8 cellular contexts compared by ENCODE assay signal in genomic region chr2:216083464-216084279, GRCh38. TPM values are rescaled to one million over a fixed set of nuclear protein-coding genes. Genes with fewer than 3 reads are reported as not detected.
DNase-seq lines count a peak whose midpoint lies in the region; ATAC-seq and TF ChIP-seq lines count a peak whose summit lies in the region.

No MANE protein-coding gene starts in this region.

- no peaks in the 10 kb centered on the region for H3K9me3 ChIP-seq in BE2C
- no peaks in the 10 kb centered on the region for H3K9me3 ChIP-seq in HEK293 (ENCODE audit: control insufficient read depth, insufficient read depth, low read depth, low read length)
- no peaks in the 10 kb centered on the region for H3K9me3 ChIP-seq in ovary
- H3K9me3 ChIP-seq in suprapubic skin, result no peaks in the 10 kb centered on the region
- H3K9me3 ChIP-seq in MM.1S (replicated peaks; ENCODE audit: insufficient read depth, low read length), result no peaks in the 10 kb centered on the region

- H3F3A ChIP-seq in MM.1S (ENCODE audit: insufficient read depth, low read length), result peaks cover 11% of the 10 kb centered on the region

- no peaks in the 10 kb centered on the region for H4K20me1 ChIP-seq in MM.1S (ENCODE audit: insufficient read depth, low read length)

- H3K27me3 ChIP-seq in BE2C (no peaks in the 10 kb centered on the region), ovary (no peaks in the 10 kb centered on the region), suprapubic skin (no peaks in the 10 kb centered on the region), MM.1S (replicated peaks; ENCODE audit: insufficient read depth, low read length) (no peaks in the 10 kb centered on the region)

- H3K27ac ChIP-seq in HEK293 (ENCODE audit: extremely low read depth, low read depth, low read length) (no peak overlapping the region), ovary (no peak overlapping the region), suprapubic skin (no peak overlapping the region), MM.1S (ENCODE audit: low read length) (no peak overlapping the region)

- peaks cover 13% of the 10 kb centered on the region for H3K36me3 Mint-ChIP-seq in activated CD4-positive, alpha-beta memory T cell treated with anti-CD3 and anti-CD28 coated beads, Interleukin-2, amount 10 ng/mL, durations not matched to agents 7 days and 5 days (ENCODE audit: low read depth)

- no peaks in the 10 kb centered on the region for H3K27me3 Mint-ChIP-seq in activated CD4-positive, alpha-beta memory T cell treated with anti-CD3 and anti-CD28 coated beads, Interleukin-2, amount 10 ng/mL, durations not matched to agents 7 days and 5 days

- WGBS in ovary, 3 donors, result 89 to 91% (median 89%) methylated on average over 11 of the region's 11 CpGs
- WGBS in suprapubic skin, result 89% methylated on average over 11 of the region's 11 CpGs

- ATAC-seq in HG03280 (IDR thresholded peaks at IDR 0.05; ENCODE audit: unreplicated experiment), result no peak

- TF ChIP-seq POLR2A in ovary (IDR thresholded peaks at IDR 0.05) (no peak), suprapubic skin (IDR thresholded peaks at IDR 0.05) (no peak)

- H3K79me2 ChIP-seq in MM.1S (ENCODE audit: low read length), result peaks cover 19% of the 10 kb centered on the region

- H3K9me2 ChIP-seq in MM.1S (replicated peaks; ENCODE audit: insufficient read depth, low read length), result no peaks in the 10 kb centered on the region

- peak overlapping the region; percentile 96 for H3K4me3 Mint-ChIP-seq in activated CD4-positive, alpha-beta memory T cell treated with anti-CD3 and anti-CD28 coated beads, Interleukin-2, amount 10 ng/mL, durations not matched to agents 7 days and 5 days

- peaks cover 59% of the 10 kb centered on the region for H3K4me1 Mint-ChIP-seq in activated CD4-positive, alpha-beta memory T cell treated with anti-CD3 and anti-CD28 coated beads, Interleukin-2, amount 10 ng/mL, durations not matched to agents 7 days and 5 days

- H3K36me3 ChIP-seq in BE2C (no peaks in the 10 kb centered on the region), HEK293 (ENCODE audit: control insufficient read depth in 2 of 2, insufficient read depth in 1 of 2, low read length in 2 of 2) (no peaks in the 10 kb centered on the region), ovary (no peaks in the 10 kb centered on the region), suprapubic skin (no peaks in the 10 kb centered on the region), MM.1S (replicated peaks; ENCODE audit: insufficient read depth, low read length) (no peaks in the 10 kb centered on the region)

- H3K4me3 ChIP-seq in BE2C (ENCODE audit: low read depth, low read length), result peak overlapping the region; percentile 22
- H3K4me3 ChIP-seq in HEK293 (ENCODE audit: low read depth, low read length), result no peak overlapping the region
- H3K4me3 ChIP-seq in ovary, result no peak overlapping the region
- H3K4me3 ChIP-seq in suprapubic skin, result no peak overlapping the region
- no peak overlapping the region for H3K4me3 ChIP-seq in MM.1S (ENCODE audit: low read length)

- intact Hi-C loops in ovary (cut with DNase I), result no loop called here

- H3K4me2 ChIP-seq in MM.1S (ENCODE audit: low read depth, low read length), result no peak overlapping the region

- H3K4me1 ChIP-seq in BE2C, result peaks cover 20% of the 10 kb centered on the region
- H3K4me1 ChIP-seq in HEK293 (ENCODE audit: control insufficient read depth, insufficient read depth, low read length), result peaks cover 3% of the 10 kb centered on the region
- H3K4me1 ChIP-seq in ovary (ENCODE audit: insufficient read depth), result peaks cover 6% of the 10 kb centered on the region
- H3K4me1 ChIP-seq in suprapubic skin, result peaks cover 17% of the 10 kb centered on the region
- H3K4me1 ChIP-seq in MM.1S (ENCODE audit: low read length), result peaks cover 12% of the 10 kb centered on the region

- DNase-seq in BE2C (peak; percentile 64), left kidney (ENCODE audit: low read depth, low spot score) (peak; percentile 95), ovary (no peak), suprapubic skin (ENCODE audit: low spot score in 2 of 2) (no peak), MM.1S (no peak)
- DNase-seq in activated CD4-positive, alpha-beta memory T cell treated with anti-CD3 and anti-CD28 coated beads, Interleukin-2, amount 10 ng/mL, durations not matched to agents 7 days and 5 days, result no peak

- TF ChIP-seq CTCF in BE2C (IDR thresholded peaks at IDR 0.05; ENCODE audit: low read depth, low read length) (no peak), HEK293 (tag by site-specific recombination; IDR thresholded peaks at IDR 0.05) (no peak), ovary (IDR thresholded peaks at IDR 0.05) (no peak), suprapubic skin (IDR thresholded peaks at IDR 0.05) (no peak), MM.1S (IDR thresholded peaks at IDR 0.05; ENCODE audit: low read length) (no peak)

- H3K9me3 Mint-ChIP-seq in activated CD4-positive, alpha-beta memory T cell treated with anti-CD3 and anti-CD28 coated beads, Interleukin-2, amount 10 ng/mL, durations not matched to agents 7 days and 5 days, result no peaks in the 10 kb centered on the region

- peak overlapping the region; percentile 79 for H3K27ac Mint-ChIP-seq in activated CD4-positive, alpha-beta memory T cell treated with anti-CD3 and anti-CD28 coated beads, Interleukin-2, amount 10 ng/mL, durations not matched to agents 7 days and 5 days

- H2AFZ ChIP-seq in MM.1S (ENCODE audit: low read length), result no peak overlapping the region

- POLR2A ChIA-PET in HEK293 (lab: Yijun Ruan, JAX), result no interaction called here
- POLR2A ChIA-PET in activated CD4-positive, alpha-beta memory T cell treated with anti-CD3 and anti-CD28 coated beads, Interleukin-2, amount 10 ng/mL, durations not matched to agents 7 days and 5 days (lab: Charles Lee), result interaction anchor here (1.2 to 6.0 kb wide), 5 partner anchors 19 to 52 kb away, joined by 3 to 103 read pairs (median 7); partner anchors contain the start of gene XRCC5

- no peak for TF ChIP-seq EP300 in ovary (IDR thresholded peaks at IDR 0.05)
- TF ChIP-seq EP300 in suprapubic skin (IDR thresholded peaks at IDR 0.05), result no peak

- CTCF ChIA-PET in HEK293 (lab: Yijun Ruan, JAX), result interaction anchor here (0.6 to 0.9 kb wide), 2 partner anchors 39 to 436 kb away, joined by 3 read pairs; no protein-coding TSS in a partner anchor
- CTCF ChIA-PET in activated CD4-positive, alpha-beta memory T cell treated with anti-CD3 and anti-CD28 coated beads, Interleukin-2, amount 10 ng/mL, durations not matched to agents 7 days and 5 days (lab: Charles Lee), result interaction anchor here (1.5 to 2.0 kb wide), 4 partner anchors 26 to 72 kb away, joined by 3 to 27 read pairs (median 8); partner anchors contain the start of gene XRCC5

- H3K9ac ChIP-seq in MM.1S (ENCODE audit: low read length), result no peak overlapping the region

TF ChIP-seq in HEK293, 187 proteins besides CTCF, POLR2A, EP300 and RAD21:
- TF ChIP-seq ZBTB17 (tag by site-specific recombination; IDR thresholded peaks at IDR 0.05) (0 out of 2 replicates have a peak, but pooled peaks have one; percentile 11), EGR2 (tag by site-specific recombination; IDR thresholded peaks at IDR 0.05; ENCODE audit: low read depth) (peak; percentile 51; the same call in 1 of the 2 replicates), ZFHX2 (tag by site-specific recombination; conservative IDR thresholded peaks at IDR 0.05) (peak; percentile 17; the same call in 1 of the 2 replicates), BCL11B (tag by site-specific recombination; IDR thresholded peaks at IDR 0.05; ENCODE audit: low read depth) (no peak)

RNA-seq across cellular contexts. Expression of gene TMEM169, which starts 2.0 kb away (rescaled TPM):
- 21.9 TPM for polyA plus RNA-seq in BE2C (2012; ENCODE audit: insufficient read depth, insufficient read length, low read depth)
- 1 to 10 TPM; 2.3 to 3.5 TPM for total RNA-seq in activated CD4-positive, alpha-beta memory T cell treated with anti-CD3 and anti-CD28 coated beads, Interleukin-2, amount 10 ng/mL, durations not matched to agents 7 days and 5 days
- under 1 TPM; 0.25 to 0.79 (median 0.37) TPM for total RNA-seq in ovary
- under 1 TPM; 0.24 to 0.65 TPM for polyA plus RNA-seq in ovary
- under 1 TPM in 3 of 4 donors, not detected in 1; 0.30 to 0.85 (median 0.72) TPM for total RNA-seq in suprapubic skin

RNA-seq across cellular contexts. Expression of gene PECR, which starts 2.1 kb away (rescaled TPM):
- 15.7 TPM for polyA plus RNA-seq in BE2C (2012; ENCODE audit: insufficient read depth, insufficient read length, low read depth)
- total RNA-seq in activated CD4-positive, alpha-beta memory T cell treated with anti-CD3 and anti-CD28 coated beads, Interleukin-2, amount 10 ng/mL, durations not matched to agents 7 days and 5 days, result 10 to 100 TPM; 32.5 to 34.7 TPM
- total RNA-seq in ovary, result 10 to 100 TPM in 4 of 7 donors, 1 to 10 TPM in 3; 7.0 to 15.0 (median 11.5) TPM
- polyA plus RNA-seq in ovary, result 10 to 100 TPM in 1 of 2 donors, 1 to 10 TPM in 1; 8.6 to 11.9 TPM
- total RNA-seq in suprapubic skin, result 10 to 100 TPM; 11.1 to 15.6 (median 11.9) TPM

RNA-seq across cellular contexts. Expression of gene XRCC5, which starts 25.5 kb away (rescaled TPM):
- polyA plus RNA-seq in BE2C (2012; ENCODE audit: insufficient read depth, insufficient read length, low read depth), result 271 TPM
- 100 to 1,000 TPM; 296 to 302 TPM for total RNA-seq in activated CD4-positive, alpha-beta memory T cell treated with anti-CD3 and anti-CD28 coated beads, Interleukin-2, amount 10 ng/mL, durations not matched to agents 7 days and 5 days
- total RNA-seq in ovary (100 to 1,000 TPM; 109 to 223 (median 206) TPM), suprapubic skin (100 to 1,000 TPM; 122 to 153 (median 136) TPM)
- 100 to 1,000 TPM; 110 to 216 TPM for polyA plus RNA-seq in ovary

Comparison
In these comparisons a context has a peak if more than half of its experiments do, and no peak if none do; other contexts are left out.
1. DNase-seq: peak in BE2C (single experiment) and left kidney (single experiment); none in activated CD4-positive, alpha-beta memory T cell treated with anti-CD3 and anti-CD28 coated beads, Interleukin-2, amount 10 ng/mL, durations not matched to agents 7 days and 5 days (single experiment), ovary (0 of 5), suprapubic skin (0 of 2) and MM.1S (single experiment).